ENCODE assay signal across 5 cellular contexts in the genomic region with DNA sequence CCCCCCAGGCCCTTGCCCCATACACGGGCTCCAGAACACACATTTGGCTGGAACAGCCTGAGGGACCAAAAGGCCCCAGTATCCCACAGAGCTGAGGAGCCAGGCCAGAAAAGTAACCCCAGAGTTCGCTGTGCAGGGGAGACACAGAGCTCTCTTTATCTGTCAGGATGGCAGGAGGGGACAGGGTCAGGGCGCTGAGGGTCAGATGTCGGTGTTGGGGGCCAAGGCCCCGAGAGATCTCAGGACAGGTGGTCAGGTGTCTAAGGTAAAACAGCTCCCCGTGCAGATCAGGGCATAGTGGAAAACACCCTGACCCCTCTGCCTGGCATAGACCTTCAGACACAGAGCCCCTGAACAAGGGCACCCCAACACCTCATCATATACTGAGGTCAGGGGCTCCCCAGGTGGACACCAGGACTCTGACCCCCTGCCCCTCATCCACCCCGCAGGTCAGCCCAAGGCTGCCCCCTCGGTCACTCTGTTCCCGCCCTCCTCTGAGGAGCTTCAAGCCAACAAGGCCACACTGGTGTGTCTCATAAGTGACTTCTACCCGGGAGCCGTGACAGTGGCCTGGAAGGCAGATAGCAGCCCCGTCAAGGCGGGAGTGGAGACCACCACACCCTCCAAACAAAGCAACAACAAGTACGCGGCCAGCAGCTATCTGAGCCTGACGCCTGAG. TPM values are rescaled to one million over a fixed set of nuclear protein-coding genes. Genes with fewer than 3 reads are reported as not detected.
"Had no signal": no experiment of that assay in that cellular context is flagged by ENCODE, and none has a peak within 500 bp of the region (broad histone marks: within the 10 kb centered on the region; RNA-seq: fewer than 3 reads in every experiment).

No MANE protein-coding gene starts in this region.

RNA-seq across cellular contexts. Expression of a gene that starts 13.1 kb away (rescaled TPM):
- total RNA-seq: activated CD4-positive, alpha-beta memory T cell treated with anti-CD3 and anti-CD28 coated beads for 36 hours; activated CD4-positive, alpha-beta T cell treated with anti-CD3 and anti-CD28 coated beads, Interleukin-2, amount 10 ng/mL, durations not matched to agents 7 days and 5 days; activated naive CD4-positive, alpha-beta T cell treated with anti-CD3 and anti-CD28 coated beads for 36 hours; cardiac septum; PC-3 had no signal
